19 cellular contexts compared by ENCODE assay signal in genomic region chr5:71471193-71471592, GRCh38. TPM values are rescaled to one million over a fixed set of nuclear protein-coding genes. Genes with fewer than 3 reads are reported as not detected.
DNase-seq lines count a peak whose midpoint lies in the region; ATAC-seq, FAIRE-seq and TF ChIP-seq lines count a peak whose summit lies in the region.
"Had no signal": no experiment of that assay in that cellular context is flagged by ENCODE, and none has a peak within 500 bp of the region (broad histone marks: within the 10 kb centered on the region; RNA-seq: fewer than 3 reads in every experiment).

No MANE protein-coding gene starts in this region.

- peaks cover 9% of the 10 kb centered on the region for H3K79me2 ChIP-seq in astrocyte (ENCODE audit: insufficient read depth, low read length)

- DNase-seq in activated T-cell treated with anti-CD3 and anti-CD28 coated beads, Interleukin-2, amount 50 U/mL, for 24 hours, result no peak
- DNase-seq in activated T-cell treated with anti-CD3 and anti-CD28 coated beads, Interleukin-2, amount 50 U/mL, for 4 hours, result no peak
- DNase-seq in astrocyte (ENCODE audit: low read depth), result peak; percentile 41
- DNase-seq in fibroblast of pulmonary artery (ENCODE audit: low read depth), result peak; percentile 57
- no peak for DNase-seq in NCI-H1417 treated with DMSO at 0.1 percent for 48 hours (lab: John Stamatoyannopoulos, UW)
- DNase-seq in NCI-H510A (lab: John Stamatoyannopoulos, UW), result no peak
- no peak for DNase-seq in HPDE6-E6E7 (ENCODE audit: extremely low spot score)
- DNase-seq: 8988T; activated gamma-delta T cell treated with Interleukin-2 at 50 U/mL for 16 hours; CD4-positive, alpha-beta memory T cell; KG1; left cardiac atrium; NCI-H1417; NCI-H345; pancreas; stomach had no signal

- peaks cover 89% of the 10 kb centered on the region for H3K36me3 Mint-ChIP-seq in activated T-cell treated with anti-CD3 and anti-CD28 coated beads, Interleukin-2, amount 50 U/mL, for 24 hours (ENCODE audit: low read depth)
- H3K36me3 Mint-ChIP-seq in activated T-cell treated with anti-CD3 and anti-CD28 coated beads, Interleukin-2, amount 50 U/mL, for 4 hours (ENCODE audit: insufficient read depth), result peaks cover 31% of the 10 kb centered on the region
- peaks cover 11% of the 10 kb centered on the region for H3K36me3 Mint-ChIP-seq in astrocyte (ENCODE audit: low read depth, unreplicated experiment)

- peaks cover 5% of the 10 kb centered on the region for H3K4me1 Mint-ChIP-seq in activated T-cell treated with anti-CD3 and anti-CD28 coated beads, Interleukin-2, amount 50 U/mL, for 24 hours (ENCODE audit: low read depth)
- H3K4me1 Mint-ChIP-seq in activated T-cell treated with anti-CD3 and anti-CD28 coated beads, Interleukin-2, amount 50 U/mL, for 4 hours (ENCODE audit: low read depth), result no peaks in the 10 kb centered on the region
- peaks cover 9% of the 10 kb centered on the region for H3K4me1 Mint-ChIP-seq in astrocyte (ENCODE audit: low read depth, unreplicated experiment)

- ATAC-seq in activated T-cell treated with anti-CD3 and anti-CD28 coated beads, Interleukin-2, amount 50 U/mL, for 4 hours, result no peak
- no peak for ATAC-seq in HG03280 (IDR thresholded peaks at IDR 0.05; ENCODE audit: unreplicated experiment)
- ATAC-seq: left cardiac atrium, pancreas had no signal

- peak overlapping the region; percentile 22 for H3K9ac ChIP-seq in astrocyte (ENCODE audit: low read length)

- no peak for TF ChIP-seq CTCF in astrocyte (IDR thresholded peaks at IDR 0.05; ENCODE audit: insufficient read depth, low read depth, low read length)
- TF ChIP-seq CTCF in fibroblast of pulmonary artery (IDR thresholded peaks at IDR 0.05; ENCODE audit: low read length, missing control alignments), result no peak

- peak overlapping the region; percentile 66 for H3K27ac Mint-ChIP-seq in activated T-cell treated with anti-CD3 and anti-CD28 coated beads, Interleukin-2, amount 50 U/mL, for 24 hours
- no peak overlapping the region for H3K27ac Mint-ChIP-seq in astrocyte (ENCODE audit: unreplicated experiment)

- no peak overlapping the region for H3K27ac ChIP-seq in astrocyte (ENCODE audit: low read depth, low read length)
- H3K27ac ChIP-seq: pancreas, SK-N-MC, stomach had no signal

- peaks cover 23% of the 10 kb centered on the region for H3K36me3 ChIP-seq in astrocyte (ENCODE audit: insufficient read depth, low read length)

- H3K4me3 ChIP-seq in astrocyte (ENCODE audit: insufficient read depth, low read depth, low read length) (no peak overlapping the region), fibroblast of pulmonary artery (replicated peaks; ENCODE audit: low read depth, low read length) (no peak overlapping the region)
- H3K4me3 ChIP-seq: pancreas, SK-N-MC, stomach had no signal

- no peaks in the 10 kb centered on the region for H3K9me3 Mint-ChIP-seq in activated T-cell treated with anti-CD3 and anti-CD28 coated beads, Interleukin-2, amount 50 U/mL, for 24 hours
- no peaks in the 10 kb centered on the region for H3K9me3 Mint-ChIP-seq in activated T-cell treated with anti-CD3 and anti-CD28 coated beads, Interleukin-2, amount 50 U/mL, for 4 hours
- no peaks in the 10 kb centered on the region for H3K9me3 Mint-ChIP-seq in astrocyte (ENCODE audit: unreplicated experiment)
- H3K9me3 Mint-ChIP-seq: CD4-positive, alpha-beta memory T cell had no signal

- no peaks in the 10 kb centered on the region for H3K9me3 ChIP-seq in astrocyte (ENCODE audit: insufficient read depth, low read depth, low read length)
- H3K9me3 ChIP-seq: pancreas, stomach had no signal

- FAIRE-seq in astrocyte (lab: Jason Lieb, UNC), result no peak
- FAIRE-seq: endometrium, pancreas had no signal

- peak overlapping the region; percentile 54 for H3K4me2 ChIP-seq in astrocyte (ENCODE audit: low read length)

- H3K4me3 Mint-ChIP-seq in activated T-cell treated with anti-CD3 and anti-CD28 coated beads, Interleukin-2, amount 50 U/mL, for 24 hours, result no peak overlapping the region
- H3K4me3 Mint-ChIP-seq in activated T-cell treated with anti-CD3 and anti-CD28 coated beads, Interleukin-2, amount 50 U/mL, for 4 hours, result no peak overlapping the region
- no peak overlapping the region for H3K4me3 Mint-ChIP-seq in astrocyte (ENCODE audit: unreplicated experiment)
- H3K4me3 Mint-ChIP-seq: CD4-positive, alpha-beta memory T cell had no signal

- peaks cover 13% of the 10 kb centered on the region for H4K20me1 ChIP-seq in astrocyte (ENCODE audit: insufficient read depth, low read length)

- no peak overlapping the region for H2AFZ ChIP-seq in astrocyte (ENCODE audit: low read depth, low read length)

- peaks cover 9% of the 10 kb centered on the region for H3K4me1 ChIP-seq in astrocyte (ENCODE audit: insufficient read depth, low read length)
- H3K4me1 ChIP-seq: pancreas, stomach had no signal

- no peaks in the 10 kb centered on the region for H3K27me3 ChIP-seq in astrocyte (ENCODE audit: insufficient read depth, low read length)
- H3K27me3 ChIP-seq: pancreas, stomach had no signal

- no peaks in the 10 kb centered on the region for H3K27me3 Mint-ChIP-seq in activated T-cell treated with anti-CD3 and anti-CD28 coated beads, Interleukin-2, amount 50 U/mL, for 24 hours
- no peaks in the 10 kb centered on the region for H3K27me3 Mint-ChIP-seq in activated T-cell treated with anti-CD3 and anti-CD28 coated beads, Interleukin-2, amount 50 U/mL, for 4 hours (ENCODE audit: low read depth)
- H3K27me3 Mint-ChIP-seq in astrocyte (ENCODE audit: low read depth, unreplicated experiment), result no peaks in the 10 kb centered on the region
- H3K27me3 Mint-ChIP-seq: CD4-positive, alpha-beta memory T cell had no signal

RNA-seq across cellular contexts. Expression of gene BDP1, which starts 15.7 kb away (rescaled TPM):
- 10 to 100 TPM; 37.0 to 38.3 (median 37.3) TPM for total RNA-seq in activated T-cell treated with anti-CD3 and anti-CD28 coated beads, Interleukin-2, amount 50 U/mL, for 4 hours
- 28.5 and 31.8 TPM in 2 replicates for total RNA-seq in astrocyte

Comparison
In these comparisons a context has a peak if more than half of its experiments do, and no peak if none do; other contexts are left out.
1. DNase-seq: peak in astrocyte (single experiment) and fibroblast of pulmonary artery (single experiment); none in activated T-cell treated with anti-CD3 and anti-CD28 coated beads, Interleukin-2, amount 50 U/mL, for 24 hours (single experiment), activated T-cell treated with anti-CD3 and anti-CD28 coated beads, Interleukin-2, amount 50 U/mL, for 4 hours (single experiment), NCI-H1417 treated with DMSO at 0.1 percent for 48 hours (single experiment), NCI-H510A (single experiment) and HPDE6-E6E7 (single experiment).